1 cellular context compared by ENCODE assay signal in genomic region chr4:118669220-118669619, GRCh38.
TF ChIP-seq lines count a peak whose summit lies in the region.
"Not testable (repeated sequence)": the region's sequence is repeated elsewhere in the genome, so short reads cannot be mapped to it uniquely, and the experiment has no call there.

No MANE protein-coding gene starts in this region.

TF ChIP-seq in HepG2, 621 proteins besides CTCF, POLR2A, EP300 and RAD21 (continued from another document and continues in another):
- TF ChIP-seq ZFY (CRISPR knock-in tag; IDR thresholded peaks at IDR 0.05), result 0 out of 2 replicates have a peak, but pooled peaks have one; percentile 28
- TF ChIP-seq ZFP90 (CRISPR knock-in tag; IDR thresholded peaks at IDR 0.05; ENCODE audit: borderline replicate concordance), result 0 out of 2 replicates have a peak, but pooled peaks have one; percentile 35
- peak; percentile 76; the same call in 1 of the 2 replicates for TF ChIP-seq ETV6 (CRISPR knock-in tag; conservative IDR thresholded peaks at IDR 0.05)
- TF ChIP-seq ZNF335 (CRISPR knock-in tag; IDR thresholded peaks at IDR 0.05), result peak; percentile 92
- TF ChIP-seq ZNF264 (CRISPR knock-in tag; IDR thresholded peaks at IDR 0.05), result peak; percentile 68; the same call in 1 of the 2 replicates
- TF ChIP-seq ZBTB1 (CRISPR knock-in tag; IDR thresholded peaks at IDR 0.05; ENCODE audit: borderline replicate concordance), result peak; percentile 90; the same call in 1 of the 2 replicates
- 0 out of 2 replicates have a peak, but pooled peaks have one; percentile 65 for TF ChIP-seq ZBED4 (CRISPR knock-in tag; IDR thresholded peaks at IDR 0.05; ENCODE audit: borderline replicate concordance)
- TF ChIP-seq NR2F6 (IDR thresholded peaks at IDR 0.05), result not testable (repeated sequence)
- peak; percentile 22; the same call in 1 of the 2 replicates for TF ChIP-seq NR2F6 (CRISPR knock-in tag; IDR thresholded peaks at IDR 0.05)
- TF ChIP-seq SIX4 (CRISPR knock-in tag; IDR thresholded peaks at IDR 0.05), result peak; percentile 70
- TF ChIP-seq TGIF2 (CRISPR knock-in tag; IDR thresholded peaks at IDR 0.05), result peak; percentile 87
- TF ChIP-seq BCL6 (CRISPR knock-in tag; IDR thresholded peaks at IDR 0.05), result peak; percentile 94
- TF ChIP-seq ZNF749 (CRISPR knock-in tag; IDR thresholded peaks at IDR 0.05; ENCODE audit: borderline replicate concordance), result 0 out of 2 replicates have a peak, but pooled peaks have one; percentile 29
- TF ChIP-seq FOXO1 (CRISPR knock-in tag; IDR thresholded peaks at IDR 0.05), result peak; percentile 59; the same call in 1 of the 2 replicates
- TF ChIP-seq POGK (CRISPR knock-in tag; conservative IDR thresholded peaks at IDR 0.05), result peak; percentile 47; the same call in 1 of the 2 replicates
- TF ChIP-seq ZNF557 (CRISPR knock-in tag; IDR thresholded peaks at IDR 0.05), result peak; percentile 94
- peak; percentile 96 for TF ChIP-seq ERF (CRISPR knock-in tag; IDR thresholded peaks at IDR 0.05)
- peak; percentile 39; the same call in 1 of the 2 replicates for TF ChIP-seq ZNF263 (CRISPR knock-in tag; IDR thresholded peaks at IDR 0.05)
- peak; percentile 77; the same call in 1 of the 2 replicates for TF ChIP-seq ZNF766 (CRISPR knock-in tag; IDR thresholded peaks at IDR 0.05; ENCODE audit: borderline replicate concordance)
- peak; percentile 74; the same call in 1 of the 2 replicates for TF ChIP-seq ZNF644 (CRISPR knock-in tag; IDR thresholded peaks at IDR 0.05; ENCODE audit: low read depth)
- TF ChIP-seq HBP1 (CRISPR knock-in tag; IDR thresholded peaks at IDR 0.05; ENCODE audit: low read depth), result 0 out of 2 replicates have a peak, but pooled peaks have one; percentile 77
- TF ChIP-seq XBP1 (CRISPR knock-in tag; IDR thresholded peaks at IDR 0.05), result 0 out of 2 replicates have a peak, but pooled peaks have one; percentile 79
- 0 out of 2 replicates have a peak, but pooled peaks have one; percentile 56 for TF ChIP-seq ZBTB26 (CRISPR knock-in tag; IDR thresholded peaks at IDR 0.05; ENCODE audit: borderline replicate concordance)
- peak; percentile 53; the same call in 1 of the 2 replicates for TF ChIP-seq RFXANK (CRISPR knock-in tag; IDR thresholded peaks at IDR 0.05)
- peak; percentile 92; the same call in 1 of the 2 replicates for TF ChIP-seq DNMT3B (CRISPR knock-in tag; conservative IDR thresholded peaks at IDR 0.05)
- TF ChIP-seq MXD4 (CRISPR knock-in tag; IDR thresholded peaks at IDR 0.05), result peak; percentile 72; the same call in 1 of the 2 replicates
- TF ChIP-seq ZBTB10 (CRISPR knock-in tag; IDR thresholded peaks at IDR 0.05; ENCODE audit: borderline replicate concordance), result peak; percentile 77; the same call in 1 of the 2 replicates
- TF ChIP-seq ZMAT3 (CRISPR knock-in tag; conservative IDR thresholded peaks at IDR 0.05), result 0 out of 2 replicates have a peak, but pooled peaks have one; percentile 43
- TF ChIP-seq RARA (CRISPR knock-in tag; IDR thresholded peaks at IDR 0.05), result peak; percentile 68
- 0 out of 2 replicates have a peak, but pooled peaks have one; percentile 23 for TF ChIP-seq HOXA3 (CRISPR knock-in tag; IDR thresholded peaks at IDR 0.05)
- TF ChIP-seq ZBTB49 (CRISPR knock-in tag; IDR thresholded peaks at IDR 0.05; ENCODE audit: borderline replicate concordance), result peak; percentile 94
- peak; percentile 94 for TF ChIP-seq SATB2 (CRISPR knock-in tag; IDR thresholded peaks at IDR 0.05)
- peak; percentile 62 for TF ChIP-seq PPARG (CRISPR knock-in tag; conservative IDR thresholded peaks at IDR 0.05)
- peak; percentile 26; the same call in 1 of the 2 replicates for TF ChIP-seq SIX1 (CRISPR knock-in tag; IDR thresholded peaks at IDR 0.05; ENCODE audit: borderline replicate concordance)
- TF ChIP-seq EHMT2 (IDR thresholded peaks at IDR 0.05; ENCODE audit: borderline replicate concordance, low read depth, low read length), result peak; percentile 59; the same call in 1 of the 2 replicates
- peak; percentile 84 for TF ChIP-seq ZBTB25 (CRISPR knock-in tag; IDR thresholded peaks at IDR 0.05)
- peak; percentile 86; the same call in 1 of the 2 replicates for TF ChIP-seq ZFP36L2 (CRISPR knock-in tag; IDR thresholded peaks at IDR 0.05)
- peak; percentile 82; the same call in 1 of the 2 replicates for TF ChIP-seq KDM4B (CRISPR knock-in tag; IDR thresholded peaks at IDR 0.05)
- peak; percentile 59; the same call in 1 of the 2 replicates for TF ChIP-seq SALL2 (CRISPR knock-in tag; IDR thresholded peaks at IDR 0.05)
- TF ChIP-seq MIER3 (CRISPR knock-in tag; IDR thresholded peaks at IDR 0.05; ENCODE audit: borderline replicate concordance), result peak; percentile 75; the same call in 1 of the 2 replicates
- TF ChIP-seq TFE3 (CRISPR knock-in tag; IDR thresholded peaks at IDR 0.05), result peak; percentile 81
- peak; percentile 75; the same call in 1 of the 2 replicates for TF ChIP-seq ISX (CRISPR knock-in tag; conservative IDR thresholded peaks at IDR 0.05)
- peak; percentile 88 for TF ChIP-seq ZNF124 (CRISPR knock-in tag; IDR thresholded peaks at IDR 0.05)
- TF ChIP-seq ZNF317 (CRISPR knock-in tag; IDR thresholded peaks at IDR 0.05), result 0 out of 2 replicates have a peak, but pooled peaks have one; percentile 45
- TF ChIP-seq MIER2 (CRISPR knock-in tag; IDR thresholded peaks at IDR 0.05), result peak; percentile 98
- TF ChIP-seq SP140L (CRISPR knock-in tag; IDR thresholded peaks at IDR 0.05; ENCODE audit: borderline replicate concordance), result 0 out of 2 replicates have a peak, but pooled peaks have one; percentile 49
- TF ChIP-seq ARNTL (CRISPR knock-in tag; IDR thresholded peaks at IDR 0.05), result 0 out of 2 replicates have a peak, but pooled peaks have one; percentile 43
